24 cellular contexts compared by ENCODE assay signal in the genomic region with DNA sequence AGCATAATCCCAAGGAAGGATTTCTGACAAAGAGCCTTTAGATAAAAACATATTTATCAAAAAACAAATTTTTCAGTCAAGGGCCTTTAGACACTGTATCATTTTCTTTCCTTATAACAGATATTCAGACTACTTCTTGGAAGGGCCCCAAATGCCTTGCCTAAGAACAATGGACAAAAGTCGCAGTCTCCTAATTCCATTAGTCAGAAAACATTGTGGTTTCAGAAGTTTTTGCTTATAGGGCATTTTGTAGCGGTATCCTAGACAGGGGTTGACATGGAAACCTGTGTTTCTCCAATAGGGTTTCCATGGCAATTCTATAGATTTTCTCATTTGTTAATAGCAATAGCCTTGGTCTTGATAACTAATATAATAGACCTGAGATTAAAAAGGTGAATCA. TPM values are rescaled to one million over a fixed set of nuclear protein-coding genes. Genes with fewer than 3 reads are reported as not detected.
A peak's percentile ranks its signal among the peaks of the same experiment; 100 is the strongest.
DNase-seq lines count a peak whose midpoint lies in the region; ATAC-seq and TF ChIP-seq lines count a peak whose summit lies in the region.
"Had no signal": no experiment of that assay in that cellular context is flagged by ENCODE, and none has a peak within 500 bp of the region (broad histone marks: within the 10 kb centered on the region; RNA-seq: fewer than 3 reads in every experiment).

No MANE protein-coding gene starts in this region.

- peaks cover 0 to 4% of the 10 kb centered on the region in 2 donors for H3K4me1 ChIP-seq in aorta (ENCODE audit: control insufficient read depth in 1 of 2, insufficient read depth in 2 of 2, low read length in 2 of 2)

- H3K9me3 ChIP-seq in aorta (ENCODE audit: control insufficient read depth, low read length), result peaks cover 1% of the 10 kb centered on the region
- H3K9me3 ChIP-seq: BLaER1 treated with 17β-estradiol and CSF1 and Interleukin-3, amounts not matched to agents 10 nM and 100 nM had no signal

- ATAC-seq in aorta (ENCODE audit: low FRiP score), result no peak
- ATAC-seq: activated naive CD4-positive, alpha-beta T cell treated with anti-CD3 and anti-CD28 coated beads, Interleukin-2, amount 50 U/mL, for 72 hours; left lobe of liver had no signal

- 95 to 97% methylated on average over 2 of the region's 2 CpGs for WGBS in aorta, 2 donors

- H3K27me3 ChIP-seq in aorta (ENCODE audit: control insufficient read depth in 1 of 2, insufficient read depth in 2 of 2, low read length in 1 of 2), result no peaks in the 10 kb centered on the region
- H3K27me3 ChIP-seq: BLaER1 treated with 17β-estradiol and CSF1 and Interleukin-3, amounts not matched to agents 10 nM and 100 nM had no signal

- no peaks in the 10 kb centered on the region for H3K36me3 ChIP-seq in aorta (ENCODE audit: control insufficient read depth in 1 of 2, insufficient read depth in 2 of 2, low read length in 1 of 2)
- H3K36me3 ChIP-seq: BLaER1 treated with 17β-estradiol and CSF1 and Interleukin-3, amounts not matched to agents 10 nM and 100 nM had no signal

- DNase-seq in H4 (ENCODE audit: low spot score), result peak; percentile 25
- DNase-seq in astrocyte of the hippocampus (ENCODE audit: low read depth, low spot score), result peak; percentile 78
- peak; percentile 89 for DNase-seq in foreskin melanocyte
- peak; percentile 82 for DNase-seq in renal cortical epithelial cell (ENCODE audit: low read depth)
- DNase-seq in NOMO-1 treated with DMSO at 0.1 percent for 48 hours (lab: John Stamatoyannopoulos, UW; ENCODE audit: unreplicated experiment), result no peak
- no peak for DNase-seq in HK-2 (ENCODE audit: unreplicated experiment)
- DNase-seq in aorta, result no peak
- no peak for DNase-seq in GM13976 (ENCODE audit: low spot score)
- DNase-seq: activated CD4-positive, alpha-beta T cell treated with anti-CD3 and anti-CD28 coated beads, Interleukin-2, amount 50 U/mL, for 4 hours; anterior cingulate cortex; cerebellar nuclear complex; COR-L47; H9; MM.1S; naive B cell; NCI-H1417; NCI-H2029 treated with DMSO at 0.1 percent for 48 hours; NCI-H226; occipital lobe; retina; T-helper 1 cell had no signal

- H3K27ac ChIP-seq in aorta (ENCODE audit: low read depth in 1 of 2, low read length in 2 of 2), result no peak overlapping the region
- H3K27ac ChIP-seq: BLaER1 treated with 17β-estradiol and CSF1 and Interleukin-3, amounts not matched to agents 10 nM and 100 nM had no signal

- intact Hi-C loops in aorta (cut with DNase I), result no loop called here

- in situ Hi-C loops in GM13976 (cut with MboI; ENCODE audit: low sequenced_read_pairs, unreplicated experiment), result no loop called here

- no peak for TF ChIP-seq CTCF in GM13976 (IDR thresholded peaks at IDR 0.05; ENCODE audit: borderline replicate concordance, control extremely low read depth, extremely low read depth, insufficient read depth, missing control alignments)

- no peak overlapping the region for H3K4me3 ChIP-seq in aorta (ENCODE audit: low read length in 2 of 2)
- H3K4me3 ChIP-seq: BLaER1 treated with 17β-estradiol and CSF1 and Interleukin-3, amounts not matched to agents 10 nM and 100 nM had no signal

RNA-seq across cellular contexts. Expression of a gene that starts 36.7 kb away (rescaled TPM):
- total RNA-seq in H4 (2014; rRNA removed; shearing (Covaris generic)), result 52.6 and 54.8 TPM in 2 replicates
- 81.1 and 95.4 TPM in 2 replicates for total RNA-seq in renal cortical epithelial cell
- total RNA-seq in aorta, result 10 to 100 TPM; 25.1 to 35.8 TPM
- 1 to 10 TPM; 5.3 to 6.9 TPM for polyA plus RNA-seq in aorta

Comparison
In these comparisons a context has a peak if more than half of its experiments do, and no peak if none do; other contexts are left out.
1. DNase-seq: peak in H4 (single experiment), astrocyte of the hippocampus (single experiment), foreskin melanocyte (single experiment) and renal cortical epithelial cell (single experiment); none in NOMO-1 treated with DMSO at 0.1 percent for 48 hours (single experiment), HK-2 (single experiment), aorta (0 of 2) and GM13976 (single experiment).